ENCODE assay signal across 10 cellular contexts in genomic region chr6:31621991-31622390, GRCh38. TPM values are rescaled to one million over a fixed set of nuclear protein-coding genes. Genes with fewer than 3 reads are reported as not detected.
DNase-seq lines count a peak whose midpoint lies in the region; ATAC-seq, FAIRE-seq and TF ChIP-seq lines count a peak whose summit lies in the region.
"Had no signal": no experiment of that assay in that cellular context is flagged by ENCODE, and none has a peak within 500 bp of the region (broad histone marks: within the 10 kb centered on the region; RNA-seq: fewer than 3 reads in every experiment).

No MANE protein-coding gene starts in this region.

- no peak for TF ChIP-seq CTCF in epithelial cell of proximal tubule (conservative IDR thresholded peaks at IDR 0.05; ENCODE audit: low read depth, low read length)

- peak overlapping the region; percentile 94 for H3K4me3 ChIP-seq in epithelial cell of proximal tubule (ENCODE audit: low read depth, low read length)
- H3K4me3 ChIP-seq in rectal smooth muscle tissue (ENCODE audit: low read length): peak overlapping the region; percentile 95

- no peak for ATAC-seq in HG02884 (IDR thresholded peaks at IDR 0.05; ENCODE audit: unreplicated experiment)
- ATAC-seq: left colon had no signal

- intact Hi-C loops in head of caudate nucleus (cut with DNase I): loop anchor here (5.0 kb wide), 2 partner anchors 45 to 80 kb away; partner anchors contain the start of genes CSNK2B, DDX39B and LY6G5B

- peaks cover 27% of the 10 kb centered on the region for H3K36me3 ChIP-seq in rectal smooth muscle tissue (ENCODE audit: control insufficient read depth, insufficient read depth, low read length)

- peak overlapping the region; percentile 94 for H3K27ac ChIP-seq in rectal smooth muscle tissue (ENCODE audit: low read depth, low read length)

- H3K27me3 ChIP-seq in rectal smooth muscle tissue (ENCODE audit: control insufficient read depth, insufficient read depth, low read length): peaks cover 2% of the 10 kb centered on the region

- H3K4me1 ChIP-seq in rectal smooth muscle tissue (ENCODE audit: control insufficient read depth, insufficient read depth, low read length): peaks cover 8% of the 10 kb centered on the region

- DNase-seq in GM03348 (ENCODE audit: low spot score) (peak; percentile 40), epithelial cell of proximal tubule (ENCODE audit: low read depth) (no peak), urothelium cell line (ENCODE audit: low spot score) (no peak), SIG-M5 treated with dmso at 0.1 percent for 504 hours (lab: John Stamatoyannopoulos, UW; ENCODE audit: unreplicated experiment) (no peak), head of caudate nucleus (no peak)

- H3K9ac ChIP-seq in rectal smooth muscle tissue (ENCODE audit: low read length): no peak overlapping the region

- FAIRE-seq in urothelium cell line (lab: Jason Lieb, UNC): no peak

TF ChIP-seq in PFSK-1, 5 proteins besides CTCF, POLR2A, EP300 and RAD21:
- no peak for TF ChIP-seq POLR2AphosphoS5 (IDR thresholded peaks at IDR 0.05; ENCODE audit: low read depth, low read length)
- TF ChIP-seq SIN3A (IDR thresholded peaks at IDR 0.05; ENCODE audit: borderline replicate concordance, insufficient read depth, low read length): 0 out of 2 replicates have a peak, but pooled peaks have one; percentile 2

RNA-seq across cellular contexts. Expression of gene PRRC2A, which starts 1.5 kb away (rescaled TPM):
- polyA plus RNA-seq in PFSK-1 (2012; ENCODE audit: insufficient read length, low read depth): 271 TPM
- total RNA-seq in epithelial cell of proximal tubule: 81.2 and 93.0 TPM in 2 replicates

RNA-seq across cellular contexts. Expression of gene AIF1, which starts 7.0 kb away (rescaled TPM):
- polyA plus RNA-seq in PFSK-1 (2012; ENCODE audit: insufficient read length, low read depth): not detected
- not detected in 2 replicates for total RNA-seq in epithelial cell of proximal tubule
- total RNA-seq: HT1080 had no signal

RNA-seq across cellular contexts. Expression of gene NCR3, which starts 29.2 kb away (rescaled TPM):
- polyA plus RNA-seq in PFSK-1 (2012; ENCODE audit: insufficient read length, low read depth): not detected
- total RNA-seq in epithelial cell of proximal tubule: not detected in 2 replicates
- total RNA-seq: HT1080 had no signal

RNA-seq across cellular contexts. Expression of gene BAG6, which starts 30.5 kb away (rescaled TPM):
- polyA plus RNA-seq in PFSK-1 (2012; ENCODE audit: insufficient read length, low read depth): 777 TPM
- 307 and 331 TPM in 2 replicates for total RNA-seq in epithelial cell of proximal tubule

RNA-seq across cellular contexts. Expression of gene APOM, which starts 33.7 kb away (rescaled TPM):
- polyA plus RNA-seq in PFSK-1 (2012; ENCODE audit: insufficient read length, low read depth): 0.67 TPM
- total RNA-seq in epithelial cell of proximal tubule: 0.72 and 0.81 TPM in 2 replicates
